Comparison of ENCODE assay signal across 29 cellular contexts in the genomic region with DNA sequence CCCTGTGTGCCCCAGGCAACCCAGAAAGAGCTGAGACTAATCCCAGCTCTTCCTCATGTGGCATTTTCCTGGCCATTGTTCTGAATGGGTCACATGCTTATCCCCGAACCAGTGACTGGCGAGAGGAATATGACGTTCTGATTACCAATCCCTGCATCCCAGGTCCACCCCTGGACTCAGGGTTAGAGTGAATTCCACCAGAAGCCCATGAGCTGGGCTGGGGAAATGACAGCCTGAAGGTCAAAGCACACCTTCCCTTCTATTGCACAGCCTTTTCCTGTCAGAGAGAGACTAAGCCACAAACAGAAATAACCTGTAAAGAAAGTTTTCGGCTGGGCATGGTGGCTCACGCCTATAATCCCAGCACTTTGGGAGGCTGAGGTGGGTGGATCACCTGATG.
"Had no signal": no experiment of that assay in that cellular context is flagged by ENCODE, and none has a peak within 500 bp of the region (broad histone marks: within the 10 kb centered on the region; RNA-seq: fewer than 3 reads in every experiment).

No MANE protein-coding gene starts in this region.

- H3K27me3 ChIP-seq: colonic mucosa, esophagus muscularis mucosa, foreskin keratinocyte, gastroesophageal sphincter, heart right ventricle, right atrium auricular region, spleen, testis had no signal

- H3K27ac ChIP-seq: colonic mucosa, esophagus muscularis mucosa, foreskin keratinocyte, gastroesophageal sphincter, heart right ventricle, lower lobe of right lung, prostate gland, right atrium auricular region, skin epidermis, spleen, testis, tibial artery had no signal

- DNase-seq: colonic mucosa; effector CD8-positive, alpha-beta T cell; foreskin keratinocyte; glutamatergic neuron; heart right ventricle; hippocampal formation; left colon; left ventricle myocardium superior; lower lobe of right lung; mucosa of descending colon; naive B cell; spleen; stimulated activated CD4-positive, alpha-beta T cell treated with anti-CD3 and anti-CD28 coated beads, Interleukin-4, amount 100 ng/mL, for 4 hours; stimulated activated naive CD8-positive, alpha-beta T cell treated with anti-CD3 and anti-CD28 coated beads, Interleukin-15, Interleukin-2, amounts not matched to agents 100 U/mL and 50 U/mL, for 24 hours; substantia nigra; testis; tibial artery had no signal

- H3K9me3 Mint-ChIP-seq: dendritic cell treated with granulocyte-macrophage colony-stimulating factor and Interleukin-4, amounts not matched to agents 40 ng/mL and 50 ng/mL, for 4 days; memory B cell; mesothelial cell of epicardium; natural killer cell treated with Interleukin-12 subunit alpha and Interleukin-12 subunit beta and Interleukin-15 and Interleukin-18, amount 100 ng/mL, for 72 hours; neural crest cell; stimulated activated memory B cell treated with anti-CD40 and anti-IgM and Interleukin-4, amounts not matched to agents 10 μg/mL and 1 μg/mL and 100 μg/mL, for 72 hours; type B pancreatic cell had no signal

- H3K36me3 ChIP-seq: colonic mucosa, esophagus muscularis mucosa, gastroesophageal sphincter, heart right ventricle, lower lobe of right lung, prostate gland, right atrium auricular region, spleen, tibial artery had no signal

- ATAC-seq: foreskin keratinocyte; gastroesophageal sphincter; heart right ventricle; left colon; left ventricle myocardium superior; lower lobe of right lung; mucosa of descending colon; natural killer cell treated with Interleukin-12 subunit alpha and Interleukin-12 subunit beta and Interleukin-15 and Interleukin-18, amount 100 ng/mL, for 72 hours; stimulated activated memory B cell treated with anti-CD40 and anti-IgM and Interleukin-4, amounts not matched to agents 10 μg/mL and 1 μg/mL and 100 μg/mL, for 72 hours; stimulated activated naive CD8-positive, alpha-beta T cell treated with anti-CD3 and anti-CD28 coated beads, Interleukin-15, Interleukin-2, amounts not matched to agents 100 U/mL and 50 U/mL, for 24 hours had no signal

- H3K36me3 Mint-ChIP-seq: memory B cell; mesothelial cell of epicardium; naive B cell; natural killer cell treated with Interleukin-12 subunit alpha and Interleukin-12 subunit beta and Interleukin-15 and Interleukin-18, amount 100 ng/mL, for 72 hours; stimulated activated memory B cell treated with anti-CD40 and anti-IgM and Interleukin-4, amounts not matched to agents 10 μg/mL and 1 μg/mL and 100 μg/mL, for 72 hours; type B pancreatic cell had no signal

- H3K9me3 ChIP-seq: colonic mucosa, esophagus muscularis mucosa, gastroesophageal sphincter, heart right ventricle, lower lobe of right lung, mucosa of descending colon, prostate gland, right atrium auricular region, spleen, testis, tibial artery had no signal

- H3K4me3 ChIP-seq: colonic mucosa, esophagus muscularis mucosa, gastroesophageal sphincter, heart right ventricle, lower lobe of right lung, mucosa of descending colon, prostate gland, right atrium auricular region, skin epidermis, spleen, testis, tibial artery had no signal

- H3K27me3 Mint-ChIP-seq: dendritic cell treated with granulocyte-macrophage colony-stimulating factor and Interleukin-4, amounts not matched to agents 40 ng/mL and 50 ng/mL, for 4 days; memory B cell; stimulated activated memory B cell treated with anti-CD40 and anti-IgM and Interleukin-4, amounts not matched to agents 10 μg/mL and 1 μg/mL and 100 μg/mL, for 72 hours; type B pancreatic cell had no signal

- H3K27ac Mint-ChIP-seq: dendritic cell treated with granulocyte-macrophage colony-stimulating factor and Interleukin-4, amounts not matched to agents 40 ng/mL and 50 ng/mL, for 4 days; memory B cell; mesothelial cell of epicardium; naive B cell; natural killer cell treated with Interleukin-12 subunit alpha and Interleukin-12 subunit beta and Interleukin-15 and Interleukin-18, amount 100 ng/mL, for 72 hours; stimulated activated memory B cell treated with anti-CD40 and anti-IgM and Interleukin-4, amounts not matched to agents 10 μg/mL and 1 μg/mL and 100 μg/mL, for 72 hours; type B pancreatic cell had no signal

- H3K4me1 ChIP-seq: colonic mucosa, esophagus muscularis mucosa, foreskin keratinocyte, gastroesophageal sphincter, heart right ventricle, lower lobe of right lung, prostate gland, right atrium auricular region, spleen, testis, tibial artery had no signal

- H3K4me1 Mint-ChIP-seq: memory B cell; naive B cell; stimulated activated memory B cell treated with anti-CD40 and anti-IgM and Interleukin-4, amounts not matched to agents 10 μg/mL and 1 μg/mL and 100 μg/mL, for 72 hours had no signal

- H3K4me3 Mint-ChIP-seq: dendritic cell treated with granulocyte-macrophage colony-stimulating factor and Interleukin-4, amounts not matched to agents 40 ng/mL and 50 ng/mL, for 4 days; memory B cell; mesothelial cell of epicardium; naive B cell; natural killer cell treated with Interleukin-12 subunit alpha and Interleukin-12 subunit beta and Interleukin-15 and Interleukin-18, amount 100 ng/mL, for 72 hours; neural crest cell; stimulated activated memory B cell treated with anti-CD40 and anti-IgM and Interleukin-4, amounts not matched to agents 10 μg/mL and 1 μg/mL and 100 μg/mL, for 72 hours; type B pancreatic cell had no signal
